ENCODE assay signal across 12 cellular contexts in the genomic region with DNA sequence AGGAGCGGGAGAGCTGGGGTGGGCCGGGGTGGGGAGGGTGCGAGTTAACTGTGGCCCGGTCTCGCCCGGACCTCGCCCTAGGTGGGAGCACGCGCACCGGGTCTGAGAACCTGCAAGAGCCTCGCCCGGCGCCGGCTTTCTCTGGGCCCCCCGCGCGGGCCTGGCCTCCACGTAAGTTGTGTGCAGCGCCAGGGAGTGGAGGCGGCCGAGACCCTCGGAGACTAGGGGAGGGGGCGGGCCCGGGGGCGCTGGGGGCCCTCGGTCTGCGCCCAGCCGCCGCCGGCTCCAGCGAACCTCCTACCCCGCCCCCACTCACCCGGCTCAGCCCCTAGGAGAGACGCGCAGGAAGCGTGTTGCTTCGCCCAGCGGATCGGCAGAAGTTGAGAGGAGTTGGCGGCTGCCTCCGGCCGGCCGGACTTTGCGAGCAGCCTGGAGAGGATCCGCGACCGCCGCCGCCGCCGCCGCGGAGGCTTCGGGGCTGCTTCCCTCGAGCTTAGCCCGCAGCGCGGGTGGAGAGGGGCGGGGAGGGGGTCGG. TPM values are rescaled to one million over a fixed set of nuclear protein-coding genes. Genes with fewer than 3 reads are reported as not detected.
DNase-seq lines count a peak whose midpoint lies in the region; ATAC-seq, FAIRE-seq and TF ChIP-seq lines count a peak whose summit lies in the region.
"Had no signal": no experiment of that assay in that cellular context is flagged by ENCODE, and none has a peak within 500 bp of the region (broad histone marks: within the 10 kb centered on the region; RNA-seq: fewer than 3 reads in every experiment).

A gene (plus strand): TSS at position 356 of the 535 bp plus-strand sequence. CDS start 423 bp downstream, outside the sequence.

- TF ChIP-seq POLR2A in A549 (IDR thresholded peaks at IDR 0.05; ENCODE audit: low read length), result no peak
- no peak for TF ChIP-seq POLR2A in GM12891 (IDR thresholded peaks at IDR 0.05; ENCODE audit: low read depth, low read length)

- H3K27me3 ChIP-seq in iPS-18a (ENCODE audit: control insufficient read depth, insufficient read depth, low read length), result peaks cover 83% of the 10 kb centered on the region

- peak within 1 kb of the TSS; percentile 29 for H3K9ac ChIP-seq in iPS-18a (ENCODE audit: low read length)

- H3K4me3 ChIP-seq in A549, result no peak within 1 kb of the TSS; the same call in 2 of the 3 replicates
- peak within 1 kb of the TSS; percentile 68 for H3K4me3 ChIP-seq in iPS-18a (ENCODE audit: low read length)

- POLR2A ChIA-PET in A549 (lab: Yijun Ruan, JAX), result no interaction called here

- FAIRE-seq in A549 (lab: Jason Lieb, UNC), result no peak
- FAIRE-seq in GM12891 (lab: Jason Lieb, UNC), result no peak

- H3K9me3 ChIP-seq in A549, result no peaks in the 10 kb centered on the region
- H3K9me3 ChIP-seq in iPS-18a (ENCODE audit: control insufficient read depth, low read depth, low read length), result no peaks in the 10 kb centered on the region

- ATAC-seq in A549 (peak in 1 of 2 experiments; percentile 54; a peak in 3 of 6 replicates), esophagus mucosa (no peak), omental fat pad (ENCODE audit: low FRiP score) (no peak)

- TF ChIP-seq CTCF in A549 (IDR thresholded peaks at IDR 0.05) (no peak), omental fat pad (IDR thresholded peaks at IDR 0.05) (no peak)

- H3K36me3 ChIP-seq in iPS-18a (ENCODE audit: control insufficient read depth, low read depth, low read length), result no peaks in the 10 kb centered on the region

- 11% methylated on average over 5 of the region's 60 CpGs for WGBS in A549 (ENCODE audit: missing lambda C conversion rate)

- DNase-seq in A549 (ENCODE audit: low read depth in 1 of 2, low spot score in 1 of 2) (no peak), GM12891 (ENCODE audit: insufficient read length, low spot score) (peak; percentile 23), omental fat pad (ENCODE audit: low spot score) (no peak), H4 (ENCODE audit: low spot score) (no peak), CD1c-positive myeloid dendritic cell (ENCODE audit: extremely low spot score) (no peak)
- DNase-seq: activated gamma-delta T cell had no signal

- no peak within 1 kb of the TSS for H3K27ac ChIP-seq in A549
- peak within 1 kb of the TSS; percentile 62 for H3K27ac ChIP-seq in angular gyrus (ENCODE audit: low read depth, low read length)
- H3K27ac ChIP-seq in iPS-18a (ENCODE audit: low read length), result no peak within 1 kb of the TSS

- H3K4me1 ChIP-seq in A549 (no peaks in the 10 kb centered on the region), iPS-18a (ENCODE audit: control insufficient read depth, low read depth, low read length) (peaks cover 26% of the 10 kb centered on the region)

- H3K4me2 ChIP-seq in A549, result peak within 1 kb of the TSS; percentile 34; the same call in 2 of the 3 replicates

- no peak for TF ChIP-seq RAD21 in A549 (conservative IDR thresholded peaks at IDR 0.05 in 1 of 2, IDR thresholded peaks at IDR 0.05 in 1 of 2)

- TF ChIP-seq EP300 in A549 (IDR thresholded peaks at IDR 0.05), result no peak

- CTCF ChIA-PET in A549 (lab: Yijun Ruan, JAX), result interaction anchor here (0.7 to 1.0 kb wide), 2 partner anchors 9 to 323 kb away, joined by 3 read pairs; no protein-coding TSS in a partner anchor

TF ChIP-seq in A549, 52 proteins besides CTCF, POLR2A, EP300 and RAD21:
- TF ChIP-seq PHF8 (IDR thresholded peaks at IDR 0.05; ENCODE audit: borderline replicate concordance, low read depth) (no peak), TP53 (CRISPR knock-in tag; IDR thresholded peaks at IDR 0.05) (no peak)
- TF ChIP-seq, protein P1, sequence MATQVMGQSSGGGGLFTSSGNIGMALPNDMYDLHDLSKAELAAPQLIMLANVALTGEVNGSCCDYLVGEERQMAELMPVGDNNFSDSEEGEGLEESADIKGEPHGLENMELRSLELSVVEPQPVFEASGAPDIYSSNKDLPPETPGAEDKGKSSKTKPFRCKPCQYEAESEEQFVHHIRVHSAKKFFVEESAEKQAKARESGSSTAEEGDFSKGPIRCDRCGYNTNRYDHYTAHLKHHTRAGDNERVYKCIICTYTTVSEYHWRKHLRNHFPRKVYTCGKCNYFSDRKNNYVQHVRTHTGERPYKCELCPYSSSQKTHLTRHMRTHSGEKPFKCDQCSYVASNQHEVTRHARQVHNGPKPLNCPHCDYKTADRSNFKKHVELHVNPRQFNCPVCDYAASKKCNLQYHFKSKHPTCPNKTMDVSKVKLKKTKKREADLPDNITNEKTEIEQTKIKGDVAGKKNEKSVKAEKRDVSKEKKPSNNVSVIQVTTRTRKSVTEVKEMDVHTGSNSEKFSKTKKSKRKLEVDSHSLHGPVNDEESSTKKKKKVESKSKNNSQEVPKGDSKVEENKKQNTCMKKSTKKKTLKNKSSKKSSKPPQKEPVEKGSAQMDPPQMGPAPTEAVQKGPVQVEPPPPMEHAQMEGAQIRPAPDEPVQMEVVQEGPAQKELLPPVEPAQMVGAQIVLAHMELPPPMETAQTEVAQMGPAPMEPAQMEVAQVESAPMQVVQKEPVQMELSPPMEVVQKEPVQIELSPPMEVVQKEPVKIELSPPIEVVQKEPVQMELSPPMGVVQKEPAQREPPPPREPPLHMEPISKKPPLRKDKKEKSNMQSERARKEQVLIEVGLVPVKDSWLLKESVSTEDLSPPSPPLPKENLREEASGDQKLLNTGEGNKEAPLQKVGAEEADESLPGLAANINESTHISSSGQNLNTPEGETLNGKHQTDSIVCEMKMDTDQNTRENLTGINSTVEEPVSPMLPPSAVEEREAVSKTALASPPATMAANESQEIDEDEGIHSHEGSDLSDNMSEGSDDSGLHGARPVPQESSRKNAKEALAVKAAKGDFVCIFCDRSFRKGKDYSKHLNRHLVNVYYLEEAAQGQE (IDR thresholded peaks at IDR 0.05), result no peak

TF ChIP-seq in GM12891, 5 proteins besides CTCF, POLR2A, EP300 and RAD21:
- TF ChIP-seq POLR2AphosphoS5 (IDR thresholded peaks at IDR 0.05; ENCODE audit: low read depth, low read length), result no peak
- no peak for TF ChIP-seq TAF1 (IDR thresholded peaks at IDR 0.05; ENCODE audit: low read depth, low read length)
- TF ChIP-seq POU2F2 (IDR thresholded peaks at IDR 0.05; ENCODE audit: low read depth, low read length), result no peak
- no peak for TF ChIP-seq PAX5 (IDR thresholded peaks at IDR 0.05; ENCODE audit: insufficient read depth, low read length, severe bottlenecking)

RNA-seq across cellular contexts. Expression of the gene that starts here (rescaled TPM):
- polyA plus RNA-seq in A549 (2011; rRNA removed), result not detected in 2 replicates
- polyA plus RNA-seq in A549 (2012; cell fraction: cytosol; rRNA removed), result not detected in 2 replicates
- not detected in 2 replicates for polyA plus RNA-seq in A549 (2012; cell fraction: nucleus; rRNA removed)
- polyA plus RNA-seq in A549 (2017; fragmentation: RNase III; extraction: RNeasy Plus Mini Kit Qiagen cat#74134 plus additional on column Dnase treatment), result not detected in 3 replicates
- polyA minus RNA-seq in A549 (2011; rRNA and poly(A)+ RNA removed), result not detected in 2 replicates
- not detected for polyA plus RNA-seq in GM12891 (2012; ENCODE audit: low read depth, missing spikeins)
- not detected for total RNA-seq in esophagus mucosa
- total RNA-seq in omental fat pad, result not detected
- not detected in 2 replicates for total RNA-seq in H4 (2014; rRNA removed; shearing (Covaris generic))
- total RNA-seq: fibroblast of villous mesenchyme; pulmonary artery endothelial cell; T-helper 2 cell treated with Interferon-gamma antibody and Interleukin-4, amounts not matched to agents 100 ng/mL and 5 ng/mL, for 36 hours had no signal
